16 cellular contexts compared by ENCODE assay signal in genomic region chr5:35785601-35786085, GRCh38.
A peak's percentile ranks its signal among the peaks of the same experiment; 100 is the strongest.
DNase-seq lines count a peak whose midpoint lies in the region; FAIRE-seq and TF ChIP-seq lines count a peak whose summit lies in the region.
"Had no signal": no experiment of that assay in that cellular context is flagged by ENCODE, and none has a peak within 500 bp of the region (broad histone marks: within the 10 kb centered on the region; RNA-seq: fewer than 3 reads in every experiment).

No MANE protein-coding gene starts in this region.

- H2AFZ ChIP-seq in neural progenitor cell (replicated peaks): no peak overlapping the region

- no peak overlapping the region for H3K4me2 ChIP-seq in neural progenitor cell

- DNase-seq in MV-4-11 (lab: John Stamatoyannopoulos, UW) (peak; percentile 98), choroid plexus epithelial cell (ENCODE audit: low read depth) (peak; percentile 35), D721Med (ENCODE audit: insufficient read length, low spot score) (no peak), NCI-H446 treated with DMSO at 0.1 percent for 48 hours (lab: John Stamatoyannopoulos, UW) (no peak), neural progenitor cell (ENCODE audit: low spot score) (no peak), HuH-7.5 (ENCODE audit: low spot score) (no peak)
- DNase-seq in activated CD4-positive, alpha-beta memory T cell treated with anti-CD3 and anti-CD28 coated beads, Interleukin-2, amount 10 ng/mL, durations not matched to agents 7 days and 5 days: no peak
- DNase-seq in stimulated activated CD4-positive, alpha-beta T cell treated with anti-CD3 and anti-CD28 coated beads, TNF-alpha, amount 100 ng/mL, for 24 hours (ENCODE audit: low read depth in 3 of 3): peak in 2 of 3 experiments; percentile 17 to 53
- DNase-seq: activated gamma-delta T cell, COR-L47, dermis blood vessel endothelial cell, gastrocnemius medialis, left colon, small intestine, substantia nigra had no signal

- peaks cover 6% of the 10 kb centered on the region for H3K36me3 Mint-ChIP-seq in activated CD4-positive, alpha-beta memory T cell treated with anti-CD3 and anti-CD28 coated beads, Interleukin-2, amount 10 ng/mL, durations not matched to agents 7 days and 5 days (ENCODE audit: low read depth)
- no peaks in the 10 kb centered on the region for H3K36me3 Mint-ChIP-seq in neural progenitor cell

- peak overlapping the region; percentile 9 for H3K4me3 Mint-ChIP-seq in activated CD4-positive, alpha-beta memory T cell treated with anti-CD3 and anti-CD28 coated beads, Interleukin-2, amount 10 ng/mL, durations not matched to agents 7 days and 5 days
- H3K4me3 Mint-ChIP-seq in neural progenitor cell: no peak overlapping the region

- H3K9me3 ChIP-seq in neural progenitor cell (ENCODE audit: low read depth): no peaks in the 10 kb centered on the region
- H3K9me3 ChIP-seq: gastrocnemius medialis had no signal

- TF ChIP-seq CTCF in choroid plexus epithelial cell (conservative IDR thresholded peaks at IDR 0.05; ENCODE audit: low read depth, low read length) (no peak), D721Med (IDR thresholded peaks at IDR 0.05; ENCODE audit: insufficient read depth, missing control alignments) (no peak), neural progenitor cell (IDR thresholded peaks at IDR 0.05) (no peak)

- H3K4me3 ChIP-seq in choroid plexus epithelial cell (ENCODE audit: low read depth, low read length): no peak overlapping the region
- no peak overlapping the region for H3K4me3 ChIP-seq in neural progenitor cell
- H3K4me3 ChIP-seq: gastrocnemius medialis, K562 had no signal

- H4K20me1 ChIP-seq in neural progenitor cell (ENCODE audit: low read depth): no peaks in the 10 kb centered on the region

- H3K79me2 ChIP-seq in neural progenitor cell (ENCODE audit: low read depth): no peaks in the 10 kb centered on the region

- no peaks in the 10 kb centered on the region for H3F3A ChIP-seq in neural progenitor cell (ENCODE audit: low read depth)

- H3K9ac ChIP-seq in neural progenitor cell: no peak overlapping the region

- no peaks in the 10 kb centered on the region for H3K9me3 Mint-ChIP-seq in activated CD4-positive, alpha-beta memory T cell treated with anti-CD3 and anti-CD28 coated beads, Interleukin-2, amount 10 ng/mL, durations not matched to agents 7 days and 5 days
- no peaks in the 10 kb centered on the region for H3K9me3 Mint-ChIP-seq in neural progenitor cell

- CTCF ChIA-PET in activated CD4-positive, alpha-beta memory T cell treated with anti-CD3 and anti-CD28 coated beads, Interleukin-2, amount 10 ng/mL, durations not matched to agents 7 days and 5 days (lab: Charles Lee): interaction anchor here (1.0 to 11.5 kb wide), 5 partner anchors 9 to 72 kb away, joined by 3 to 87 read pairs (median 5); partner anchors contain the start of gene IL7R

- H3K36me3 ChIP-seq in neural progenitor cell: no peaks in the 10 kb centered on the region
- H3K36me3 ChIP-seq: gastrocnemius medialis had no signal

- peaks cover 7% of the 10 kb centered on the region for H3K27me3 ChIP-seq in neural progenitor cell
- H3K27me3 ChIP-seq: gastrocnemius medialis had no signal

- POLR2A ChIA-PET in activated CD4-positive, alpha-beta memory T cell treated with anti-CD3 and anti-CD28 coated beads, Interleukin-2, amount 10 ng/mL, durations not matched to agents 7 days and 5 days (lab: Charles Lee): interaction anchor here (0.9 to 11.2 kb wide), 8 partner anchors 8 to 88 kb away, joined by 3 to 158 read pairs (median 4); partner anchors contain the start of gene IL7R

- no peak for FAIRE-seq in D721Med (lab: Jason Lieb, UNC)
- FAIRE-seq: K562, small intestine had no signal

- H3K4me1 Mint-ChIP-seq in activated CD4-positive, alpha-beta memory T cell treated with anti-CD3 and anti-CD28 coated beads, Interleukin-2, amount 10 ng/mL, durations not matched to agents 7 days and 5 days: peaks cover 80% of the 10 kb centered on the region
- no peaks in the 10 kb centered on the region for H3K4me1 Mint-ChIP-seq in neural progenitor cell

- peak overlapping the region; percentile 80 for H3K27ac Mint-ChIP-seq in activated CD4-positive, alpha-beta memory T cell treated with anti-CD3 and anti-CD28 coated beads, Interleukin-2, amount 10 ng/mL, durations not matched to agents 7 days and 5 days
- H3K27ac Mint-ChIP-seq in neural progenitor cell: no peak overlapping the region

- H3K27me3 Mint-ChIP-seq in activated CD4-positive, alpha-beta memory T cell treated with anti-CD3 and anti-CD28 coated beads, Interleukin-2, amount 10 ng/mL, durations not matched to agents 7 days and 5 days: no peaks in the 10 kb centered on the region
- H3K27me3 Mint-ChIP-seq in neural progenitor cell (ENCODE audit: insufficient read depth, low read depth): no peaks in the 10 kb centered on the region

- no peaks in the 10 kb centered on the region for H3K4me1 ChIP-seq in neural progenitor cell
- H3K4me1 ChIP-seq: gastrocnemius medialis had no signal

- no peak overlapping the region for H3K27ac ChIP-seq in neural progenitor cell
- H3K27ac ChIP-seq: gastrocnemius medialis had no signal

Comparison
In these comparisons a context has a peak if more than half of its experiments do, and no peak if none do; other contexts are left out.
1. DNase-seq: peak in MV-4-11 (single experiment), choroid plexus epithelial cell (single experiment) and stimulated activated CD4-positive, alpha-beta T cell treated with anti-CD3 and anti-CD28 coated beads, TNF-alpha, amount 100 ng/mL, for 24 hours (2 of 3); none in activated CD4-positive, alpha-beta memory T cell treated with anti-CD3 and anti-CD28 coated beads, Interleukin-2, amount 10 ng/mL, durations not matched to agents 7 days and 5 days (single experiment), D721Med (single experiment), NCI-H446 treated with DMSO at 0.1 percent for 48 hours (single experiment), neural progenitor cell (single experiment) and HuH-7.5 (single experiment).